Comparison of ENCODE assay signal across 30 cellular contexts in the genomic region with DNA sequence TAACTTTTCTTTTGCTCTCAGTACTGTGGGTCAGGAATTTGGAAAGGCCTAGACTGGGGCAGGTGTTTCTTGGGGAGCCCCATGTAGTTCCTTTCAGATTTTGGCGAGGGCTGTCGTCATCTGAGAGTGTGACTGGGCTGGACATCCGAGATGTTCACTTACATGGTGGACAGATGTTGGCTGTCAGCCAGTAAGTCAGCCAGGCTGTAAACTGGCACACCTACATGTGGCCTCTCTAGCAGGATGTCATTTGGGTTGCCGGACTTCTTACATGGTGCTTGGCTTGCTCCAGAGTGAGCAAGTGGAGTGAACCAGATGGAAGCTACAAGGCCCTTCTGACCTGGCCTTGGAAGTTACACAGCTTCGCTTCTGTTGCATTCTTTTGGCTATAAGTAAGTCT. TPM values are rescaled to one million over a fixed set of nuclear protein-coding genes. Genes with fewer than 3 reads are reported as not detected.
A peak's percentile ranks its signal among the peaks of the same experiment; 100 is the strongest.
DNase-seq lines count a peak whose midpoint lies in the region; ATAC-seq lines count a peak whose summit lies in the region.
"Had no signal": no experiment of that assay in that cellular context is flagged by ENCODE, and none has a peak within 500 bp of the region (broad histone marks: within the 10 kb centered on the region; RNA-seq: fewer than 3 reads in every experiment).

No MANE protein-coding gene starts in this region.

- POLR2A ChIA-PET in activated CD4-positive, alpha-beta T cell treated with anti-CD3 and anti-CD28 coated beads for 36 hours (lab: Charles Lee): interaction anchor here (0.5 kb wide), 1 partner anchor 152 kb away, joined by 3 read pairs; no protein-coding TSS in a partner anchor
- POLR2A ChIA-PET in CD4-positive, alpha-beta memory T cell (lab: Charles Lee; ENCODE audit: partially characterized antibody): interaction anchor here (1.1 to 1.8 kb wide), 3 partner anchors 10 to 27 kb away, joined by 3 to 4 read pairs (median 3); no protein-coding TSS in a partner anchor

- no peak overlapping the region for H3K4me3 Mint-ChIP-seq in activated CD4-positive, alpha-beta T cell treated with anti-CD3 and anti-CD28 coated beads for 36 hours
- H3K4me3 Mint-ChIP-seq in CD4-positive, alpha-beta memory T cell: no peak overlapping the region
- H3K4me3 Mint-ChIP-seq: activated naive CD4-positive, alpha-beta T cell treated with anti-CD3 and anti-CD28 coated beads, Interleukin-2, amount 50 U/mL, for 24 hours; CD14-positive monocyte; stimulated activated memory B cell treated with anti-CD40 and anti-IgM and Interleukin-4, amounts not matched to agents 10 μg/mL and 1 μg/mL and 100 μg/mL, for 72 hours; T-helper 2 cell treated with Interferon-gamma antibody and Interleukin-4, amounts not matched to agents 5 μg/mL and 100 μg/mL, for 36 hours had no signal

- DNase-seq in activated CD4-positive, alpha-beta T cell treated with anti-CD3 and anti-CD28 coated beads for 36 hours: no peak
- no peak for DNase-seq in activated CD4-positive, alpha-beta T cell treated with anti-CD3 and anti-CD28 coated beads for 48 hours
- DNase-seq in CD4-positive, alpha-beta memory T cell: no peak
- DNase-seq in cerebellar cortex (ENCODE audit: low spot score) (peak; percentile 54), posterior vena cava (ENCODE audit: low spot score) (peak; percentile 9)
- no peak for DNase-seq in activated CD4-positive, CD25-positive, alpha-beta regulatory T cell (lab: John Stamatoyannopoulos, UW)
- DNase-seq in activated CD8-positive, alpha-beta memory T cell treated with anti-CD3 and anti-CD28 coated beads, Interleukin-2, amount 50 U/mL, for 48 hours: no peak
- DNase-seq: glutamatergic neuron; islet precursor cell; left ventricle myocardium inferior; mesendoderm; NCI-H146; NCI-H446; NCI-H748 treated with DMSO at 0.1 percent for 48 hours; SHP77; stimulated activated CD4-positive, alpha-beta T cell treated with anti-CD3 and anti-CD28 coated beads, Interleukin-15, amount 100 ng/mL, for 24 hours; upper lobe of right lung had no signal

- H3K9me3 ChIP-seq in CD4-positive, alpha-beta memory T cell (ENCODE audit: control insufficient read depth in 1 of 2, low read length in 2 of 2): no peaks in the 10 kb centered on the region
- H3K9me3 ChIP-seq: left ventricle myocardium inferior, Peyer's patch, prostate gland, suprapubic skin, upper lobe of right lung had no signal

- CTCF ChIA-PET in activated CD4-positive, alpha-beta T cell treated with anti-CD3 and anti-CD28 coated beads for 36 hours (lab: Charles Lee): interaction anchor here (0.8 to 1.0 kb wide), 3 partner anchors 8 to 11 kb away, joined by 3 to 4 read pairs (median 3); no protein-coding TSS in a partner anchor
- CTCF ChIA-PET in CD4-positive, alpha-beta memory T cell (lab: Charles Lee; ENCODE audit: partially characterized antibody): interaction anchor here (2.6 kb wide), 1 partner anchor 14 kb away, joined by 8 read pairs; no protein-coding TSS in a partner anchor

- no peaks in the 10 kb centered on the region for H3K9me3 Mint-ChIP-seq in activated CD4-positive, alpha-beta T cell treated with anti-CD3 and anti-CD28 coated beads for 36 hours (ENCODE audit: low read depth)
- no peaks in the 10 kb centered on the region for H3K9me3 Mint-ChIP-seq in CD4-positive, alpha-beta memory T cell
- H3K9me3 Mint-ChIP-seq: activated naive CD4-positive, alpha-beta T cell treated with anti-CD3 and anti-CD28 coated beads, Interleukin-2, amount 50 U/mL, for 24 hours; CD14-positive monocyte; stimulated activated memory B cell treated with anti-CD40 and anti-IgM and Interleukin-4, amounts not matched to agents 10 μg/mL and 1 μg/mL and 100 μg/mL, for 72 hours; T-helper 2 cell treated with Interferon-gamma antibody and Interleukin-4, amounts not matched to agents 5 μg/mL and 100 μg/mL, for 36 hours had no signal

- H3K4me3 ChIP-seq in CD4-positive, alpha-beta memory T cell (ENCODE audit: low read length in 2 of 2): no peak overlapping the region
- H3K4me3 ChIP-seq: cardiac muscle cell, left ventricle myocardium inferior, Peyer's patch, prostate gland, suprapubic skin, upper lobe of right lung had no signal

- intact Hi-C loops in activated CD4-positive, alpha-beta T cell treated with anti-CD3 and anti-CD28 coated beads for 36 hours (cut with DNase I, micrococcal nuclease): no loop called here
- intact Hi-C loops in CD4-positive, alpha-beta memory T cell (cut with micrococcal nuclease): no loop called here
- intact Hi-C loops in posterior vena cava (cut with DNase I): no loop called here

- no peaks in the 10 kb centered on the region for H3K27me3 ChIP-seq in CD4-positive, alpha-beta memory T cell (ENCODE audit: insufficient read depth, low read length)
- H3K27me3 ChIP-seq: cardiac muscle cell, Peyer's patch, suprapubic skin, upper lobe of right lung had no signal

- H3K27ac ChIP-seq in CD4-positive, alpha-beta memory T cell (ENCODE audit: low read depth, low read length): no peak overlapping the region
- H3K27ac ChIP-seq: cardiac muscle cell, left ventricle myocardium inferior, Peyer's patch, prostate gland, suprapubic skin, upper lobe of right lung had no signal

- peaks cover 62% of the 10 kb centered on the region for H3K36me3 Mint-ChIP-seq in activated CD4-positive, alpha-beta T cell treated with anti-CD3 and anti-CD28 coated beads for 36 hours (ENCODE audit: low read depth)
- peaks cover 41 to 66% of the 10 kb centered on the region in 2 donors for H3K36me3 Mint-ChIP-seq in CD4-positive, alpha-beta memory T cell

- H3K27ac Mint-ChIP-seq in activated CD4-positive, alpha-beta T cell treated with anti-CD3 and anti-CD28 coated beads for 36 hours: peak overlapping the region; percentile 21
- peak overlapping the region in 6 of 7 donors; percentile 3 to 57 (median 41) for H3K27ac Mint-ChIP-seq in CD4-positive, alpha-beta memory T cell
- H3K27ac Mint-ChIP-seq: activated naive CD4-positive, alpha-beta T cell treated with anti-CD3 and anti-CD28 coated beads, Interleukin-2, amount 50 U/mL, for 24 hours; stimulated activated memory B cell treated with anti-CD40 and anti-IgM and Interleukin-4, amounts not matched to agents 10 μg/mL and 1 μg/mL and 100 μg/mL, for 72 hours; T-helper 2 cell treated with Interferon-gamma antibody and Interleukin-4, amounts not matched to agents 5 μg/mL and 100 μg/mL, for 36 hours had no signal

- H3K4me1 ChIP-seq in CD4-positive, alpha-beta memory T cell (ENCODE audit: insufficient read depth, low read length): peaks cover 71% of the 10 kb centered on the region

- H3K27me3 Mint-ChIP-seq in activated CD4-positive, alpha-beta T cell treated with anti-CD3 and anti-CD28 coated beads for 36 hours: no peaks in the 10 kb centered on the region
- H3K27me3 Mint-ChIP-seq in CD4-positive, alpha-beta memory T cell: no peaks in the 10 kb centered on the region
- H3K27me3 Mint-ChIP-seq: activated naive CD4-positive, alpha-beta T cell treated with anti-CD3 and anti-CD28 coated beads, Interleukin-2, amount 50 U/mL, for 24 hours; stimulated activated memory B cell treated with anti-CD40 and anti-IgM and Interleukin-4, amounts not matched to agents 10 μg/mL and 1 μg/mL and 100 μg/mL, for 72 hours had no signal

- H3K36me3 ChIP-seq in CD4-positive, alpha-beta memory T cell (ENCODE audit: insufficient read depth, low read length): peaks cover 41% of the 10 kb centered on the region
- H3K36me3 ChIP-seq: prostate gland had no signal

- H3K4me1 Mint-ChIP-seq in activated CD4-positive, alpha-beta T cell treated with anti-CD3 and anti-CD28 coated beads for 36 hours: peaks cover 63% of the 10 kb centered on the region
- peaks cover 34 to 89% (median 60%) of the 10 kb centered on the region in 4 donors for H3K4me1 Mint-ChIP-seq in CD4-positive, alpha-beta memory T cell

- no peak for ATAC-seq in activated CD4-positive, alpha-beta T cell treated with anti-CD3 and anti-CD28 coated beads for 36 hours
- ATAC-seq in HG02970 (IDR thresholded peaks at IDR 0.05; ENCODE audit: low FRiP score, unreplicated experiment): no peak
- ATAC-seq: stimulated activated memory B cell treated with anti-CD40 and anti-IgM and Interleukin-4, amounts not matched to agents 10 μg/mL and 1 μg/mL and 100 μg/mL, for 72 hours; upper lobe of right lung had no signal

RNA-seq across cellular contexts. Expression of gene TATDN2, which starts 20.7 kb away (rescaled TPM):
- total RNA-seq in activated CD4-positive, alpha-beta T cell treated with anti-CD3 and anti-CD28 coated beads for 36 hours: 10 to 100 TPM; 40.0 to 40.2 TPM
- total RNA-seq in CD4-positive, alpha-beta memory T cell: 10 to 100 TPM; 76.1 to 79.3 TPM
- polyA plus RNA-seq in CD4-positive, alpha-beta memory T cell: 10 to 100 TPM in 1 of 2 donors, 1 to 10 TPM in 1; 8.4 to 20.1 TPM
- 10 to 100 TPM; 22.2 to 25.3 TPM for total RNA-seq in posterior vena cava

RNA-seq across cellular contexts. Expression of gene GHRL, which starts 23.8 kb away (rescaled TPM):
- total RNA-seq in activated CD4-positive, alpha-beta T cell treated with anti-CD3 and anti-CD28 coated beads for 36 hours: under 1 TPM; 0.19 to 0.30 TPM
- total RNA-seq in CD4-positive, alpha-beta memory T cell: 1 to 10 TPM in 1 of 2 experiments, not detected in 1; 1.1 TPM
- under 1 TPM in 1 of 2 donors, not detected in 1; 0.75 TPM for polyA plus RNA-seq in CD4-positive, alpha-beta memory T cell
- total RNA-seq in posterior vena cava: 1 to 10 TPM; 1.0 to 1.2 TPM
- total RNA-seq: A172, Daoy, H4, HT-29 had no signal

RNA-seq across cellular contexts. Expression of gene SEC13, which starts 52.0 kb away (rescaled TPM):
- total RNA-seq in activated CD4-positive, alpha-beta T cell treated with anti-CD3 and anti-CD28 coated beads for 36 hours: 10 to 100 TPM; 89.9 to 92.0 TPM
- 10 to 100 TPM; 64.1 to 67.9 TPM for total RNA-seq in CD4-positive, alpha-beta memory T cell
- polyA plus RNA-seq in CD4-positive, alpha-beta memory T cell: 100 to 1,000 TPM; 131 to 155 TPM
- total RNA-seq in posterior vena cava: 10 to 100 TPM; 85.9 to 86.3 TPM

Comparison
In these comparisons a context has a peak if more than half of its experiments do, and no peak if none do; other contexts are left out.
1. DNase-seq: peak in cerebellar cortex (single experiment) and posterior vena cava (single experiment); none in activated CD4-positive, alpha-beta T cell treated with anti-CD3 and anti-CD28 coated beads for 36 hours (single experiment), activated CD4-positive, alpha-beta T cell treated with anti-CD3 and anti-CD28 coated beads for 48 hours (single experiment), CD4-positive, alpha-beta memory T cell (0 of 5), activated CD4-positive, CD25-positive, alpha-beta regulatory T cell (0 of 4) and activated CD8-positive, alpha-beta memory T cell treated with anti-CD3 and anti-CD28 coated beads, Interleukin-2, amount 50 U/mL, for 48 hours (single experiment).